8 cellular contexts compared by ENCODE assay signal in the genomic region with DNA sequence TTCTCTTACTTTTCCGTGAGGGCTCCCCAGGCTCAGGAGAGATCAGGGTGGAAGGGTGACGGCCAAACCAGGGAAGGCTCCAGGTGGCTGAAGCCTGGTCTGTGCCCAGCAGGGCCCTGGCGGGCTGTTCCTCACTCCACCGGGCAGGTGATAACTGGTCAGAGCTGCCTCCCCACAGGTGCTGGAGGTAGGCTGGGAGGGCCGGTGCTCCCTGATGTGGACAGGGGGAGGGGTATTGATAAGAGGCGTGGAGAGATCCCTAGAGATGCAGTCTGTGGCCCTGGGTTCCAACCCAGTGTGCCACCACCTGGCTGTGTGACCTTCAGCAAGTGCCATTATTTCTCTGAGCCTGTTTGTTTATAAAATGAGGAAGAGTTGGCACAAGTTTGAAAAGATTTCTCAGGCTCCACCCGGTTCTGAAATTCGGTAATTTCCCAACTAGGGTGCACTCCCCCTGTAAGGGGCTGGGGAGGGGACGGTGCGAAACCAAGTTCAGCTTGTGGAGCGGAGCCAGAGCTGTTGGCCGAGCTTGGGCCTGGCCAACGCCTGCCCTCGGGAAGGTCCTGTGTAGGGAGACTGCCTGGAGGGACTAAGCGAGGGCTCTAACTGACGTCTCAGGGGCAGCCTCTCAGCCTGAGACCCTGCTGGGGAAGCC. TPM values are rescaled to one million over a fixed set of nuclear protein-coding genes. Genes with fewer than 3 reads are reported as not detected.
DNase-seq lines count a peak whose midpoint lies in the region; ATAC-seq and TF ChIP-seq lines count a peak whose summit lies in the region.

No MANE protein-coding gene starts in this region.

- no peaks in the 10 kb centered on the region for H3K79me1 ChIP-seq in mesendoderm (ENCODE audit: low read length)

- H2BK15ac ChIP-seq in mesendoderm (replicated peaks; ENCODE audit: low read depth): no peak overlapping the region

- H3K4me3 ChIP-seq in colonic mucosa (peak overlapping the region; percentile 40), mesendoderm (ENCODE audit: low read length) (peak overlapping the region; percentile 37), vagina (peak overlapping the region; percentile 53 to 77)

- TF ChIP-seq CTCF in colonic mucosa (IDR thresholded peaks at IDR 0.05): no peak
- no peak for TF ChIP-seq CTCF in vagina (IDR thresholded peaks at IDR 0.05)

- H3K9ac ChIP-seq in colonic mucosa (ENCODE audit: low read depth in 2 of 2, low read length in 2 of 2) (peak overlapping the region; percentile 83 to 87), mesendoderm (ENCODE audit: low read length) (peak overlapping the region; percentile 81)

- no CpG with 5 or more reads among the region's 16 CpGs for WGBS in mesendoderm (ENCODE audit: extremely low coverage, insufficient coverage, low lambda C conversion rate)

- peaks cover 17% of the 10 kb centered on the region for H3K4me1 ChIP-seq in colonic mucosa
- H3K4me1 ChIP-seq in mesendoderm (ENCODE audit: control insufficient read depth, low read depth, low read length): peaks cover 8% of the 10 kb centered on the region
- H3K4me1 ChIP-seq in vagina: peaks cover 34% of the 10 kb centered on the region

- no peak overlapping the region for H3K4ac ChIP-seq in mesendoderm (ENCODE audit: low read depth, low read length)

- no peak overlapping the region for H4K8ac ChIP-seq in mesendoderm (ENCODE audit: low read depth, low read length)

- no peak overlapping the region for H2AK5ac ChIP-seq in mesendoderm (ENCODE audit: low read length)

- H4K5ac ChIP-seq in mesendoderm (ENCODE audit: low read length): no peak overlapping the region

- no peak overlapping the region for H2BK5ac ChIP-seq in mesendoderm (ENCODE audit: low read length)

- no peak overlapping the region for H3K18ac ChIP-seq in mesendoderm (ENCODE audit: low read length)

- H3K23ac ChIP-seq in mesendoderm (ENCODE audit: low read length): peak overlapping the region; percentile 89

- peak overlapping the region; percentile 92 for H3K56ac ChIP-seq in mesendoderm (ENCODE audit: low read length)

- H3K27me3 ChIP-seq in colonic mucosa: no peaks in the 10 kb centered on the region
- H3K27me3 ChIP-seq in mesendoderm (ENCODE audit: insufficient read depth, low read length, poor library complexity): no peaks in the 10 kb centered on the region
- H3K27me3 ChIP-seq in vagina: no peaks in the 10 kb centered on the region

- H3K27ac ChIP-seq in colonic mucosa (peak overlapping the region; percentile 95), mesendoderm (ENCODE audit: low read depth, low read length) (no peak overlapping the region), vagina (peak overlapping the region; percentile 99)

- no peak for TF ChIP-seq POLR2A in vagina (IDR thresholded peaks at IDR 0.05)

- H3K9me3 ChIP-seq in colonic mucosa (no peaks in the 10 kb centered on the region), vagina (no peaks in the 10 kb centered on the region)

- peak overlapping the region; percentile 97 for H3K4me2 ChIP-seq in mesendoderm (ENCODE audit: low read length)

- DNase-seq in NCI-H510A treated with DMSO at 0.1 percent for 48 hours (lab: John Stamatoyannopoulos, UW) (peak; percentile 58), colonic mucosa (peak; percentile 57), mesendoderm (peak; percentile 44), vagina (ENCODE audit: extremely low spot score in 2 of 2) (peak in 1 of 2 donors; percentile 94)
- DNase-seq in activated CD4-positive, CD25-positive, alpha-beta regulatory T cell (lab: John Stamatoyannopoulos, UW): no peak

- intact Hi-C loops in colonic mucosa (cut with DNase I) (loop anchor here (2.0 kb wide), 1 partner anchor 17 kb away; no protein-coding TSS in a partner anchor), vagina (cut with DNase I) (no loop called here)

- H3K36me3 ChIP-seq in colonic mucosa (no peaks in the 10 kb centered on the region), mesendoderm (ENCODE audit: control insufficient read depth, insufficient read depth, low read length) (no peaks in the 10 kb centered on the region), vagina (peaks cover 0 to 10% of the 10 kb centered on the region in 2 donors)

- no peak overlapping the region for H2BK120ac ChIP-seq in mesendoderm (ENCODE audit: low read depth, low read length)

- no peaks in the 10 kb centered on the region for H3K79me2 ChIP-seq in mesendoderm (ENCODE audit: control insufficient read depth, insufficient read depth, low read length)

- ATAC-seq in GM18861 (IDR thresholded peaks at IDR 0.05; ENCODE audit: unreplicated experiment) (peak; percentile 4), GM18867 (IDR thresholded peaks at IDR 0.05; ENCODE audit: unreplicated experiment) (no peak), HG03135 (IDR thresholded peaks at IDR 0.05; ENCODE audit: unreplicated experiment) (no peak)

RNA-seq across cellular contexts. Expression of a gene that starts 1.0 kb away (rescaled TPM):
- total RNA-seq in colonic mucosa: 10 to 100 TPM; 51.1 to 52.0 TPM
- 10.5 TPM for polyA plus RNA-seq in mesendoderm (2013, experiment 1 of 2)
- 10.7 TPM for polyA plus RNA-seq in mesendoderm (2013, experiment 2 of 2)
- 465 TPM for total RNA-seq in vagina

RNA-seq across cellular contexts. Expression of a gene that starts 19.5 kb away (rescaled TPM):
- total RNA-seq in colonic mucosa: 10 to 100 TPM; 37.7 to 44.0 TPM
- polyA plus RNA-seq in mesendoderm (2013, experiment 1 of 2): 30.6 TPM
- 30.0 TPM for polyA plus RNA-seq in mesendoderm (2013, experiment 2 of 2)
- 27.7 TPM for total RNA-seq in vagina

RNA-seq across cellular contexts. Expression of a gene that starts 29.3 kb away (rescaled TPM):
- total RNA-seq in colonic mucosa (under 1 TPM; 0.30 to 0.58 TPM), vagina (1.5 TPM)
- 0.03 TPM for polyA plus RNA-seq in mesendoderm (2013, experiment 1 of 2)
- not detected for polyA plus RNA-seq in mesendoderm (2013, experiment 2 of 2)

RNA-seq across cellular contexts. Expression of a gene that starts 43.5 kb away (rescaled TPM):
- total RNA-seq in colonic mucosa (10 to 100 TPM in 1 of 2 donors, 1 to 10 TPM in 1; 5.0 to 15.2 TPM), vagina (47.1 TPM)
- 0.95 TPM for polyA plus RNA-seq in mesendoderm (2013, experiment 1 of 2)
- polyA plus RNA-seq in mesendoderm (2013, experiment 2 of 2): 0.91 TPM

Comparison
In these comparisons a context has a peak if more than half of its experiments do, and no peak if none do; other contexts are left out.
1. DNase-seq: peak in NCI-H510A treated with DMSO at 0.1 percent for 48 hours (single experiment), colonic mucosa (single experiment) and mesendoderm (single experiment); none in activated CD4-positive, CD25-positive, alpha-beta regulatory T cell (0 of 4).
2. Peak in every context shown above with its lines, with median percentiles within 50 percentile points of each other: H3K4me3 ChIP-seq.